In the genomic region with DNA sequence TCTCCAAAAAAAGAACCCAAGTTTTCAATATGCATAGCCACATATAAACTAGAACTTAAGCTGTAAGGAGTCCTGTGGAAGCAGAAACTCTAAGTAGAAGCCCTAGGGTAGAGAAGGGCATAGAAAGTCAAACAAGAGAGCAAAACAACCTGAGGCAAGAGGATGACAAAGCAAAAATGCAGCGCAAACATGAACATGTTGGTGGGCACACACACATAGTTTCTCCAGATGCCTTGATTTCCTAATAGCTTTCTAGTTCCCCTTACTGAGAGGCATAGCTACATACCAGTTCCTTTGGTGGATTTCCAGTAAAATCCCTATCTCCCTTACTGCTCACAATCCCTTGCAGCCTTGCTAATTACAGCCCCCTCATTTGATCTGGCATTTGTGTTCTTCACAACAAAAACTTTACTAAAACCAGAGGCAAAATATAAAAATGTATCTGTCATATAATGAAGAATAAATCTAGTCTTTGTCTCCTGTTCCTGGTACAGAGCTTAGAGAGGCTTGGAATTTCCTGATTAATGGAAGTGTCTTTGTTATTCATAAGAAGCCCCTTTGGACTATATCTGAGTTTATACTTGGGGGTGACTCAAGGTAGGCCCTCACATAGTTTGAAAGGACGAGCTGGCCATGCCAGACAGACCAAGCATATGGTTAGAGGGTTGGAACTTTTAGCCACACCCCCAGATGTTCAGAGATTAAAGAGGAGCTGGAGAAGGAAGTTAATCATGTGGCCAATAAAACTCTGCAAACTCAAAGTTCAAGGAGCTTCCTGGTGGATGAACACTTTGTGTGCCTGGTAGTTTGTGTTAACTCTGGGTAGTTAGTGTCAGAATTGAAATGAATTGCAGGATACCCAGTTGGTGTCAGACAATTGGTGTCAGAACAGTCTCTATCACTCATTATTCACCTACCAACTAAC, we compare ENCODE assay signal across 9 cellular contexts. TPM values are rescaled to one million over a fixed set of nuclear protein-coding genes. Genes with fewer than 3 reads are reported as not detected.
A peak's percentile ranks its signal among the peaks of the same experiment; 100 is the strongest.
DNase-seq lines count a peak whose midpoint lies in the region; ATAC-seq and TF ChIP-seq lines count a peak whose summit lies in the region.
"Had no signal": no experiment of that assay in that cellular context is flagged by ENCODE, and none has a peak within 500 bp of the region (broad histone marks: within the 10 kb centered on the region; RNA-seq: fewer than 3 reads in every experiment).

No MANE protein-coding gene starts in this region.

- in situ Hi-C loops in G401 (cut with HindIII; ENCODE audit: low sequenced_read_pairs) = no loop called here

- H3K9me3 ChIP-seq in stomach = no peaks in the 10 kb centered on the region

- peak; percentile 19 to 49 for ATAC-seq in left cardiac atrium
- ATAC-seq: activated T-helper 17 cell treated with anti-CD3 and anti-CD28 coated beads, Interleukin-2, amount 50 U/mL, for 72 hours had no signal

- TF ChIP-seq EP300 in stomach (IDR thresholded peaks at IDR 0.05) = no peak

- H3K27me3 ChIP-seq in stomach = peaks cover 0 to 5% (median 0%) of the 10 kb centered on the region in 3 donors

- peaks cover 11% of the 10 kb centered on the region for H3K4me1 Mint-ChIP-seq in activated naive CD8-positive, alpha-beta T cell (ENCODE audit: low read depth)
- H3K4me1 Mint-ChIP-seq: activated T-helper 17 cell treated with anti-CD3 and anti-CD28 coated beads, Interleukin-2, amount 50 U/mL, for 72 hours had no signal

- H3K4me3 ChIP-seq in stomach = no peak overlapping the region

- no peak overlapping the region for H3K4me3 Mint-ChIP-seq in activated naive CD8-positive, alpha-beta T cell
- H3K4me3 Mint-ChIP-seq: activated T-helper 17 cell treated with anti-CD3 and anti-CD28 coated beads, Interleukin-2, amount 50 U/mL, for 72 hours had no signal

- peak; percentile 12 for DNase-seq in NCI-H82 (lab: John Stamatoyannopoulos, UW)
- no peak for DNase-seq in NCI-H82 treated with DMSO at 0.1 percent for 48 hours (lab: John Stamatoyannopoulos, UW; ENCODE audit: unreplicated experiment)
- DNase-seq in left cardiac atrium = no peak
- no peak for DNase-seq in stomach
- no peak for DNase-seq in G401 (ENCODE audit: low spot score)
- DNase-seq in ecto neural progenitor cell (ENCODE audit: low spot score) = no peak
- DNase-seq in SW480 (ENCODE audit: low spot score) = no peak

- H3K36me3 Mint-ChIP-seq in activated naive CD8-positive, alpha-beta T cell = peaks cover 2% of the 10 kb centered on the region

- peak overlapping the region; percentile 55 to 76 (median 69) for H3K27ac ChIP-seq in stomach

- peak overlapping the region; percentile 28 for H3K27ac Mint-ChIP-seq in activated naive CD8-positive, alpha-beta T cell
- H3K27ac Mint-ChIP-seq: activated T-helper 17 cell treated with anti-CD3 and anti-CD28 coated beads, Interleukin-2, amount 50 U/mL, for 72 hours had no signal

- no peaks in the 10 kb centered on the region for H3K27me3 Mint-ChIP-seq in activated naive CD8-positive, alpha-beta T cell
- H3K27me3 Mint-ChIP-seq: activated T-helper 17 cell treated with anti-CD3 and anti-CD28 coated beads, Interleukin-2, amount 50 U/mL, for 72 hours had no signal

- 46 to 53% (median 47%) methylated on average over 2 of the region's 2 CpGs for WGBS in stomach, 5 donors

- TF ChIP-seq POLR2A in stomach (IDR thresholded peaks at IDR 0.05) = no peak

- TF ChIP-seq CTCF in stomach (IDR thresholded peaks at IDR 0.05) = no peak

- intact Hi-C loops in left cardiac atrium (cut with DNase I) (no loop called here), stomach (cut with DNase I; ENCODE audit: low total_unique reads) (no loop called here)

- H3K36me3 ChIP-seq in stomach = no peaks in the 10 kb centered on the region

- no peaks in the 10 kb centered on the region for H3K9me3 Mint-ChIP-seq in activated naive CD8-positive, alpha-beta T cell (ENCODE audit: low read depth)
- H3K9me3 Mint-ChIP-seq: activated T-helper 17 cell treated with anti-CD3 and anti-CD28 coated beads, Interleukin-2, amount 50 U/mL, for 72 hours had no signal

- peaks cover 5 to 40% (median 18%) of the 10 kb centered on the region in 4 donors for H3K4me1 ChIP-seq in stomach

RNA-seq across cellular contexts. Expression of a gene that starts 52.7 kb away (rescaled TPM):
- total RNA-seq in left cardiac atrium = not detected
- total RNA-seq in stomach = not detected
- not detected for polyA plus RNA-seq in stomach
- not detected in 2 replicates for total RNA-seq in G401 (2014; rRNA removed; shearing (Covaris generic))
- total RNA-seq: activated T-helper 17 cell treated with anti-CD3 and anti-CD28 coated beads, Interleukin-2, amount 50 U/mL, for 72 hours had no signal
